8 cellular contexts compared by ENCODE assay signal in the genomic region with DNA sequence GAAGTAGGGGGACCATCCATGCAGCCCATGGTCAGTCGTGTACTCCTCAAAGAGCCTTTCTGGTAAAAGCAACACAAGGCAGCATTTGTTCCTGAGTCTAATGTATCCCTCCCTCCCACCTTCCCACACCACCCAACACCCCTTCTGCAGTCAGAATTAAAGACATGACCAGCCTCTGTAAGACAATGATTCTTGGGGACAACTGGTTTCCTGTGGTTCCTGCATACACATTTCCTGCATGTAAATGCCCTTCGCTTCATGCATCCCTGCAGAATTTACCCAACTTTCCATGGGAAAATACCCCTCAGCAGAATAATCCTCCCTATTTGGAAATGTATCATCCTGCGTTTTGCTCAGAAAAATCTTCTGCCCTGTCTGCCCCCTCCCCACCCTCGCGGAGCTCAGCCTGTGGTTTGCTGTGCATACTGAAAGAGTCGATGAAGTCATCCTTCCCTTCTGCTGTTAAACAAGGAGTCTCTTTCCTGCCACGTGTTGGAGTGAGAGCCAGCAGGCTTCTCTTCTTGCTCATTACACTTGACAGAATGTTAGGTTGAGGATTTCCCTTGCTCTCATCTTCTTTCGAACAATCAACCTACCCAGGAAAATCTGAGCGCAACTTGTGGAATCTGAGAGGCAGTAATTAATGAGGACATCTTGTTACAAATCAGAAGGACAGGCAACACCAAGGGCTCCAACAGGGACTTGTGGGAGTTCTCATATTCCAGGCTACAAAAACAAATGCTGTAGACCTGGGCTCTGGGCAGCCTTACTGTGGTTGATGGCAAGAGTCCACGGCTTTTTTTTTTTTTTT. TPM values are rescaled to one million over a fixed set of nuclear protein-coding genes. Genes with fewer than 3 reads are reported as not detected.
DNase-seq lines count a peak whose midpoint lies in the region; ATAC-seq and TF ChIP-seq lines count a peak whose summit lies in the region.

No MANE protein-coding gene starts in this region.

- no peak overlapping the region for H3K23ac ChIP-seq in IMR-90 (ENCODE audit: low read depth, low read length)

- no peaks in the 10 kb centered on the region for H3K79me1 ChIP-seq in IMR-90 (ENCODE audit: low read depth in 1 of 2, low read length in 2 of 2)

- H4K91ac ChIP-seq in IMR-90 (ENCODE audit: insufficient read depth, low read depth, low read length): no peak overlapping the region

- no peak overlapping the region for H2BK5ac ChIP-seq in IMR-90 (ENCODE audit: low read depth, low read length, poor library complexity, severe bottlenecking)

- H3K4me2 ChIP-seq in IMR-90 (ENCODE audit: low read depth, low read length): no peak overlapping the region
- H3K4me2 ChIP-seq in skeletal muscle satellite cell (ENCODE audit: low read length): peak overlapping the region; percentile 37

- peak overlapping the region; percentile 36 for H2AFZ ChIP-seq in IMR-90 (replicated peaks; ENCODE audit: low read length, poor library complexity)

- TF ChIP-seq RAD21 in IMR-90 (IDR thresholded peaks at IDR 0.05; ENCODE audit: low read length): no peak

- no peaks in the 10 kb centered on the region for H3K36me3 Mint-ChIP-seq in CD4-positive, CD25-positive, alpha-beta regulatory T cell
- no peaks in the 10 kb centered on the region for H3K36me3 Mint-ChIP-seq in activated CD4-positive, alpha-beta memory T cell treated with anti-CD3 and anti-CD28 coated beads for 36 hours

- no peaks in the 10 kb centered on the region for H4K20me1 ChIP-seq in IMR-90 (ENCODE audit: insufficient read depth, low read length)

- peak overlapping the region; percentile 31 for H3K4me3 ChIP-seq in CD4-positive, CD25-positive, alpha-beta regulatory T cell (ENCODE audit: low read depth, low read length)
- no peak overlapping the region for H3K4me3 ChIP-seq in IMR-90 (ENCODE audit: insufficient read depth, low read depth, low read length)
- peak overlapping the region in 4 of 10 donors; percentile 12 to 30 (median 23) for H3K4me3 ChIP-seq in heart right ventricle
- H3K4me3 ChIP-seq in skeletal muscle satellite cell (ENCODE audit: low read length): no peak overlapping the region

- H2AK9ac ChIP-seq in IMR-90 (replicated peaks; ENCODE audit: low read depth, low read length, poor library complexity): no peak overlapping the region

- in situ Hi-C loops in IMR-90 (cut with MboI; ENCODE audit: low sequenced_read_pairs): no loop called here

- H3K18ac ChIP-seq in IMR-90 (ENCODE audit: low read depth, low read length): no peak overlapping the region

- peaks cover 36% of the 10 kb centered on the region for H3K27me3 Mint-ChIP-seq in CD4-positive, CD25-positive, alpha-beta regulatory T cell
- H3K27me3 Mint-ChIP-seq in activated CD4-positive, alpha-beta memory T cell treated with anti-CD3 and anti-CD28 coated beads for 36 hours: peaks cover 23% of the 10 kb centered on the region

- ATAC-seq in CD4-positive, CD25-positive, alpha-beta regulatory T cell (ENCODE audit: low read depth in 2 of 2): peak in 1 of 2 donors; percentile 44
- ATAC-seq in GM19395 (IDR thresholded peaks at IDR 0.05; ENCODE audit: unreplicated experiment) (peak; percentile 91), IMR-90 (ENCODE audit: low read depth) (peak; percentile 79), heart right ventricle (peak; percentile 44 to 89 (median 83))

- H3K56ac ChIP-seq in IMR-90 (ENCODE audit: extremely low read depth, insufficient read depth, low read length): no peak overlapping the region

- H2BK20ac ChIP-seq in IMR-90 (ENCODE audit: low read depth, low read length): no peak overlapping the region

- H3K9ac ChIP-seq in IMR-90 (ENCODE audit: low read depth, low read length): no peak overlapping the region
- no peak overlapping the region for H3K9ac ChIP-seq in skeletal muscle satellite cell (ENCODE audit: low read depth, low read length)

- DNase-seq in CD4-positive, CD25-positive, alpha-beta regulatory T cell: peak in 1 of 3 donors; percentile 29
- DNase-seq in IMR-90 (peak; percentile 74), heart right ventricle (peak in 1 of 2 donors; percentile 49), activated gamma-delta T cell (lab: John Stamatoyannopoulos, UW) (no peak), T-helper 9 cell (no peak)
- DNase-seq in activated CD4-positive, alpha-beta memory T cell treated with anti-CD3 and anti-CD28 coated beads for 36 hours: peak; percentile 62

- 60% methylated on average over 1 of the region's 10 CpGs; no CpG with 5 or more reads in 1 of the 2 experiments for WGBS in IMR-90 (ENCODE audit: extremely low coverage in 2 of 2, insufficient read length in 1 of 2), 2 experiments
- 17 to 22% methylated on average over 10 of the region's 10 CpGs for WGBS in heart right ventricle, 2 donors

- no peaks in the 10 kb centered on the region for H3K9me3 ChIP-seq in CD4-positive, CD25-positive, alpha-beta regulatory T cell (ENCODE audit: control insufficient read depth in 2 of 2, low read length in 2 of 2)
- H3K9me3 ChIP-seq in IMR-90 (ENCODE audit: control insufficient read depth, insufficient read depth, low read length) (no peaks in the 10 kb centered on the region), heart right ventricle (no peaks in the 10 kb centered on the region), skeletal muscle satellite cell (replicated peaks; ENCODE audit: low read length) (no peaks in the 10 kb centered on the region)

- no peak overlapping the region for H2AK5ac ChIP-seq in IMR-90 (ENCODE audit: low read depth, low read length)

- H4K5ac ChIP-seq in IMR-90 (ENCODE audit: low read depth, low read length): no peak overlapping the region

- no peaks in the 10 kb centered on the region for H3K4me1 ChIP-seq in CD4-positive, CD25-positive, alpha-beta regulatory T cell (ENCODE audit: control insufficient read depth, insufficient read depth, low read length, poor library complexity, severe bottlenecking)
- H3K4me1 ChIP-seq in IMR-90 (ENCODE audit: control insufficient read depth, insufficient read depth, low read length) (no peaks in the 10 kb centered on the region), heart right ventricle (peaks cover 0 to 39% (median 18%) of the 10 kb centered on the region in 9 donors), skeletal muscle satellite cell (ENCODE audit: control insufficient read depth, insufficient read depth, low read length) (peaks cover 5% of the 10 kb centered on the region)

- POLR2A ChIA-PET in IMR-90 (lab: Charles Lee; ENCODE audit: unreplicated experiment): no interaction called here
- POLR2A ChIA-PET in activated CD4-positive, alpha-beta memory T cell treated with anti-CD3 and anti-CD28 coated beads for 36 hours (lab: Charles Lee): no interaction called here

- H2BK15ac ChIP-seq in IMR-90 (ENCODE audit: low read depth, low read length): no peak overlapping the region

- H3K4me3 Mint-ChIP-seq in CD4-positive, CD25-positive, alpha-beta regulatory T cell: peak overlapping the region in 2 of 4 donors; percentile 25 to 34
- H3K4me3 Mint-ChIP-seq in activated CD4-positive, alpha-beta memory T cell treated with anti-CD3 and anti-CD28 coated beads for 36 hours: no peak overlapping the region

- no peak overlapping the region for H2BK120ac ChIP-seq in IMR-90 (ENCODE audit: low read depth, low read length)

- TF ChIP-seq POLR2A in IMR-90 (IDR thresholded peaks at IDR 0.05; ENCODE audit: low read depth, low read length): no peak

- no peak for TF ChIP-seq CTCF in IMR-90 (conservative IDR thresholded peaks at IDR 0.05; ENCODE audit: low read depth, low read length)
- no peak for TF ChIP-seq CTCF in heart right ventricle (IDR thresholded peaks at IDR 0.05)

- H3K9me1 ChIP-seq in IMR-90 (ENCODE audit: insufficient read depth, low read length): no peaks in the 10 kb centered on the region

- no peak overlapping the region for H3K27ac ChIP-seq in CD4-positive, CD25-positive, alpha-beta regulatory T cell (ENCODE audit: insufficient read depth, low read length, poor library complexity, severe bottlenecking)
- H3K27ac ChIP-seq in IMR-90 (ENCODE audit: insufficient read depth, low read length): no peak overlapping the region
- H3K27ac ChIP-seq in heart right ventricle: peak overlapping the region in 9 of 10 donors; percentile 7 to 67 (median 38)

- BruUV-seq in IMR-90 (replicated peaks; lab: Mats Ljungman, UMichigan): no TSS peak

- no peak overlapping the region for H3K14ac ChIP-seq in IMR-90 (replicated peaks; ENCODE audit: low read depth, low read length)

- no peaks in the 10 kb centered on the region for H3K36me3 ChIP-seq in CD4-positive, CD25-positive, alpha-beta regulatory T cell (ENCODE audit: control insufficient read depth, insufficient read depth, low read length)
- H3K36me3 ChIP-seq in IMR-90 (ENCODE audit: control insufficient read depth, insufficient read depth, low read length): no peaks in the 10 kb centered on the region
- no peaks in the 10 kb centered on the region for H3K36me3 ChIP-seq in heart right ventricle
- H3K36me3 ChIP-seq in skeletal muscle satellite cell (ENCODE audit: insufficient read depth, low read length): no peaks in the 10 kb centered on the region

- H3K4ac ChIP-seq in IMR-90 (ENCODE audit: low read depth, low read length): no peak overlapping the region

- no peaks in the 10 kb centered on the region for H3K9me3 Mint-ChIP-seq in CD4-positive, CD25-positive, alpha-beta regulatory T cell
- no peaks in the 10 kb centered on the region for H3K9me3 Mint-ChIP-seq in activated CD4-positive, alpha-beta memory T cell treated with anti-CD3 and anti-CD28 coated beads for 36 hours

- CTCF ChIA-PET in IMR-90 (lab: Yijun Ruan, JAX): no interaction called here
- CTCF ChIA-PET in activated CD4-positive, alpha-beta memory T cell treated with anti-CD3 and anti-CD28 coated beads for 36 hours (lab: Charles Lee): no interaction called here

- peaks cover 4% of the 10 kb centered on the region for H3K27me3 ChIP-seq in CD4-positive, CD25-positive, alpha-beta regulatory T cell (ENCODE audit: control insufficient read depth, insufficient read depth, low read length)
- H3K27me3 ChIP-seq in IMR-90 (ENCODE audit: control insufficient read depth, insufficient read depth, low read length): peaks cover 2% of the 10 kb centered on the region; the same call in 1 of the 2 replicates
- H3K27me3 ChIP-seq in heart right ventricle: peaks cover 0 to 6% (median 0%) of the 10 kb centered on the region in 7 donors
- peaks cover 3% of the 10 kb centered on the region for H3K27me3 ChIP-seq in skeletal muscle satellite cell (ENCODE audit: control insufficient read depth, insufficient read depth, low read length)

- H3K4me1 Mint-ChIP-seq in CD4-positive, CD25-positive, alpha-beta regulatory T cell: peaks cover 0 to 9% (median 0%) of the 10 kb centered on the region in 4 donors
- H3K4me1 Mint-ChIP-seq in activated CD4-positive, alpha-beta memory T cell treated with anti-CD3 and anti-CD28 coated beads for 36 hours (ENCODE audit: low read depth): peaks cover 13% of the 10 kb centered on the region

- no peak overlapping the region for H4K8ac ChIP-seq in IMR-90 (ENCODE audit: low read depth in 2 of 2, low read length in 2 of 2)

- dilution Hi-C loops in IMR-90 (cut with HindIII; ENCODE audit: low sequenced_read_pairs, unreplicated experiment): no loop called here

- intact Hi-C loops in IMR-90 (cut with micrococcal nuclease) (no loop called here), heart right ventricle (cut with DNase I) (no loop called here)
- intact Hi-C loops in activated CD4-positive, alpha-beta memory T cell treated with anti-CD3 and anti-CD28 coated beads for 36 hours (cut with micrococcal nuclease): no loop called here

- H3K27ac Mint-ChIP-seq in CD4-positive, CD25-positive, alpha-beta regulatory T cell: peak overlapping the region in 1 of 3 donors; percentile 21
- no peak overlapping the region for H3K27ac Mint-ChIP-seq in activated CD4-positive, alpha-beta memory T cell treated with anti-CD3 and anti-CD28 coated beads for 36 hours

RNA-seq across cellular contexts. Expression of gene TNN, which starts 4.7 kb away (rescaled TPM):
- total RNA-seq in CD4-positive, CD25-positive, alpha-beta regulatory T cell: not detected
- under 1 TPM in 1 of 4 donors, not detected in 3; 0.09 TPM for polyA plus RNA-seq in CD4-positive, CD25-positive, alpha-beta regulatory T cell
- total RNA-seq in IMR-90 (2012; rRNA removed) (not detected in 2 replicates), heart right ventricle (1 to 10 TPM in 1 of 10 donors, under 1 TPM in 8, not detected in 1; 0.08 to 1.1 (median 0.14) TPM)
- polyA plus RNA-seq in IMR-90 (2012; rRNA removed) (not detected in 2 replicates), heart right ventricle (under 1 TPM; 0.03 to 0.07 TPM)
- polyA plus RNA-seq in IMR-90 (2012; cell fraction: cytosol; rRNA removed): not detected in 2 replicates
- not detected in 2 replicates for polyA plus RNA-seq in IMR-90 (2012; cell fraction: nucleus; rRNA removed; ENCODE audit: low replicate concordance)
- under 1 TPM in 1 of 2 experiments, not detected in 1; 0.05 TPM for total RNA-seq in activated CD4-positive, alpha-beta memory T cell treated with anti-CD3 and anti-CD28 coated beads for 36 hours
- not detected in 2 replicates for total RNA-seq in skeletal muscle satellite cell (2012; rRNA removed)

RNA-seq across cellular contexts. Expression of gene MRPS14, which starts 49.1 kb away (rescaled TPM):
- total RNA-seq in CD4-positive, CD25-positive, alpha-beta regulatory T cell: 15.2 TPM
- 10 to 100 TPM; 60.3 to 83.8 (median 75.2) TPM for polyA plus RNA-seq in CD4-positive, CD25-positive, alpha-beta regulatory T cell
- total RNA-seq in IMR-90 (2012; rRNA removed): 22.0 and 24.4 TPM in 2 replicates
- 21.2 and 23.1 TPM in 2 replicates for polyA plus RNA-seq in IMR-90 (2012; rRNA removed)
- polyA plus RNA-seq in IMR-90 (2012; cell fraction: cytosol; rRNA removed): 7.8 and 17.5 TPM in 2 replicates
- polyA plus RNA-seq in IMR-90 (2012; cell fraction: nucleus; rRNA removed; ENCODE audit: low replicate concordance): 4.2 and 19.6 TPM in 2 replicates
- 10 to 100 TPM; 44.7 to 47.6 TPM for total RNA-seq in activated CD4-positive, alpha-beta memory T cell treated with anti-CD3 and anti-CD28 coated beads for 36 hours
- total RNA-seq in heart right ventricle: 10 to 100 TPM; 20.2 to 31.5 (median 25.7) TPM
- 10 to 100 TPM in 1 of 2 donors, 1 to 10 TPM in 1; 8.9 to 26.8 TPM for polyA plus RNA-seq in heart right ventricle
- 13.4 and 17.0 TPM in 2 replicates for total RNA-seq in skeletal muscle satellite cell (2012; rRNA removed)

Comparison
In these comparisons a context has a peak if more than half of its experiments do, and no peak if none do; other contexts are left out.
1. DNase-seq: peak in IMR-90 (single experiment) and activated CD4-positive, alpha-beta memory T cell treated with anti-CD3 and anti-CD28 coated beads for 36 hours (single experiment); none in activated gamma-delta T cell (single experiment) and T-helper 9 cell (single experiment).
2. H3K27ac ChIP-seq: peak in heart right ventricle (9 of 10); none in CD4-positive, CD25-positive, alpha-beta regulatory T cell (single experiment) and IMR-90 (single experiment).